Comparison of ENCODE assay signal across 1 cellular context in the genomic region with DNA sequence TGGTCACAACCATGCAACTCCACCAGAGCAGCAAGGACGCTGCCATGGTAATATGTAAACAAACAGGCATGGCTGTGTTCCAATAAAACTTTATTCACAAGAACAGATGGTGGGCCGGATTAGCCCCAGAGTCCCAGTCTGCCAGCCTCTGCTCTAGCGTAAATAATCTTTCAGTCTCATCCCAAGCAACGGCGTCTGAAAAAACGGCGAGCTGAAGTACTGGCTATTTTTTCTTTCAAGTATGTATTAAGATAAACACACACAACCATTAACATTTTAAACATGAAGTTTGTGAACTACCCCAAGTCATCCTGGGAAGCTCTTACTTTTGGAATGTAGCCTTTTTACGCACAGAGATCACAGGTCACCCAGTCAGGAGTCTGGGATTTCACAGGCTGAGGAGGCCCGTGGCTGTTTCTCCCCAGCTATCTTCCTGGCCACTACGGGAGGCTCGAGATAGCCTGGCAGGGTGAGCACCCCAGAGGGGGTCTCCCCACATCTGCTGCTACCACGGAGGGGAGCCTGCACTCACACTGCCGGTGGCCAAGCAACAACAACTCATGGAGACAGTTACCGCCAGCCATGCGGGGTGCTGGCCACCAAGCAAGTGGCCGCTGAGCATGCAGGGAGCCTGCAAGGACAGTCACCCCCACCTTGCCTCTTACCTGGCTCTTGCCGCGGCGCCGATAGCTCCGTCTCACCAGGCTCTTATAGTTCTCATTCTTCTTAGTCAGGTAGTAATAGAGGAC.
TF ChIP-seq lines count a peak whose summit lies in the region.

No MANE protein-coding gene starts in this region.

TF ChIP-seq in GM12878, 131 proteins besides CTCF, POLR2A, EP300 and RAD21 (continued from another document):
- TF ChIP-seq, protein P1, sequence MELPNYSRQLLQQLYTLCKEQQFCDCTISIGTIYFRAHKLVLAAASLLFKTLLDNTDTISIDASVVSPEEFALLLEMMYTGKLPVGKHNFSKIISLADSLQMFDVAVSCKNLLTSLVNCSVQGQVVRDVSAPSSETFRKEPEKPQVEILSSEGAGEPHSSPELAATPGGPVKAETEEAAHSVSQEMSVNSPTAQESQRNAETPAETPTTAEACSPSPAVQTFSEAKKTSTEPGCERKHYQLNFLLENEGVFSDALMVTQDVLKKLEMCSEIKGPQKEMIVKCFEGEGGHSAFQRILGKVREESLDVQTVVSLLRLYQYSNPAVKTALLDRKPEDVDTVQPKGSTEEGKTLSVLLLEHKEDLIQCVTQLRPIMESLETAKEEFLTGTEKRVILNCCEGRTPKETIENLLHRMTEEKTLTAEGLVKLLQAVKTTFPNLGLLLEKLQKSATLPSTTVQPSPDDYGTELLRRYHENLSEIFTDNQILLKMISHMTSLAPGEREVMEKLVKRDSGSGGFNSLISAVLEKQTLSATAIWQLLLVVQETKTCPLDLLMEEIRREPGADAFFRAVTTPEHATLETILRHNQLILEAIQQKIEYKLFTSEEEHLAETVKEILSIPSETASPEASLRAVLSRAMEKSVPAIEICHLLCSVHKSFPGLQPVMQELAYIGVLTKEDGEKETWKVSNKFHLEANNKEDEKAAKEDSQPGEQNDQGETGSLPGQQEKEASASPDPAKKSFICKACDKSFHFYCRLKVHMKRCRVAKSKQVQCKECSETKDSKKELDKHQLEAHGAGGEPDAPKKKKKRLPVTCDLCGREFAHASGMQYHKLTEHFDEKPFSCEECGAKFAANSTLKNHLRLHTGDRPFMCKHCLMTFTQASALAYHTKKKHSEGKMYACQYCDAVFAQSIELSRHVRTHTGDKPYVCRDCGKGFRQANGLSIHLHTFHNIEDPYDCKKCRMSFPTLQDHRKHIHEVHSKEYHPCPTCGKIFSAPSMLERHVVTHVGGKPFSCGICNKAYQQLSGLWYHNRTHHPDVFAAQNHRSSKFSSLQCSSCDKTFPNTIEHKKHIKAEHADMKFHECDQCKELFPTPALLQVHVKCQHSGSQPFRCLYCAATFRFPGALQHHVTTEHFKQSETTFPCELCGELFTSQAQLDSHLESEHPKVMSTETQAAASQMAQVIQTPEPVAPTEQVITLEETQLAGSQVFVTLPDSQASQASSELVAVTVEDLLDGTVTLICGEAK (IDR thresholded peaks at IDR 0.05; ENCODE audit: borderline replicate concordance), result peak; percentile 69
